In the genomic region with DNA sequence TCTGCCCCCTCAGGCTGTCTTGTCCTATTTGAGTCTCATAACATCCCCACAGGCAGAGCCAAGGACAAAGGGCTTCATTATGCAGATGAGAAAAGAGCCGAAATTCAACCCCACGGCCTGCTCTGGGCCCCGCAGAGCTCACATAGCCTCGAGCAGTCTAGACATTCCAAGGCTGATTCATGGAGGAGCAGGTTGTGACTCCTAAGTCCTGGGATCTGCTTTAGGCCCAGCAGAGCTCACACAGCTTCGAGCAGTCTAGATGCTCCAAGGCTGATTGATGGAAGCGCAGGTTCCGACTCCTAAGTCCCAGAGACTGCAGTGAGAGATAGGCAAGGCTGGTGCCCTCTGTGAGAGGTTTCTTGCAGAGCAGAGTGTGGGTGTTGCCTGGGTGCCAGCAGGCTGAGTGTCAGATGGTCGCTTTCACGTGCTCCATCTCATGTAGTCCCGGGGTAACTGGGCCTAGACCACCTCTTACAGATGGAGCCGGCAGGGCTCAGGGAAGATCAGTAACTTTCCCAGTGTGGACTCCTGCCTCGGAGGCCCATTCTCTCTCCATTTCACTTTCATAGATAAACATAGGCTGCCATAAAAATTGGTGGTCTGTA, we compare ENCODE assay signal across 1 cellular context.
TF ChIP-seq lines count a peak whose summit lies in the region.

No MANE protein-coding gene starts in this region.

TF ChIP-seq in IMR-90, 13 proteins besides CTCF, POLR2A, EP300 and RAD21 (continued from another document):
- TF ChIP-seq USF2 (IDR thresholded peaks at IDR 0.05; ENCODE audit: low read depth, low read length) (no peak), RFX5 (IDR thresholded peaks at IDR 0.05; ENCODE audit: low read depth, low read length) (no peak), MXI1 (IDR thresholded peaks at IDR 0.05; ENCODE audit: borderline replicate concordance, low read depth, low read length) (no peak), BHLHE40 (IDR thresholded peaks at IDR 0.05; ENCODE audit: low read depth, low read length) (no peak), MAFK (IDR thresholded peaks at IDR 0.05; ENCODE audit: low read depth, low read length) (no peak), MAZ (IDR thresholded peaks at IDR 0.05; ENCODE audit: borderline replicate concordance, low read depth, low read length) (no peak), SMC3 (IDR thresholded peaks at IDR 0.05; ENCODE audit: low read depth, low read length) (no peak)
TF ChIP-seq in IMR-90: peak in this region for 0.
